Comparison of ENCODE assay signal across 9 cellular contexts in genomic region chr17:50059256-50059655, GRCh38. TPM values are rescaled to one million over a fixed set of nuclear protein-coding genes. Genes with fewer than 3 reads are reported as not detected.
DNase-seq lines count a peak whose midpoint lies in the region; ATAC-seq and TF ChIP-seq lines count a peak whose summit lies in the region.
"Had no signal": no experiment of that assay in that cellular context is flagged by ENCODE, and none has a peak within 500 bp of the region (broad histone marks: within the 10 kb centered on the region; RNA-seq: fewer than 3 reads in every experiment).

No MANE protein-coding gene starts in this region.

- peak; percentile 61 for DNase-seq in LHCN-M2 (ENCODE audit: low read depth)
- DNase-seq in body of pancreas: peak; percentile 46 to 86 (median 73)
- peak; percentile 87 for DNase-seq in islet precursor cell
- no peak for DNase-seq in smooth muscle cell (lab: John Stamatoyannopoulos, UW; ENCODE audit: unreplicated experiment)
- no peak for DNase-seq in naive thymus-derived CD4-positive, alpha-beta T cell
- DNase-seq in head of caudate nucleus: no peak
- DNase-seq in stimulated activated naive CD4-positive, alpha-beta T cell treated with Interleukin-2 at 50 U/mL for 16 hours (lab: John Stamatoyannopoulos, UW): no peak
- DNase-seq: NCI-H1694 had no signal

- H4K20me1 ChIP-seq in smooth muscle cell (ENCODE audit: low read depth): peaks cover 20% of the 10 kb centered on the region

- peaks cover 0 to 3% (median 0%) of the 10 kb centered on the region in 5 donors for H3K27me3 Mint-ChIP-seq in naive thymus-derived CD4-positive, alpha-beta T cell

- TF ChIP-seq POLR2A in body of pancreas (IDR thresholded peaks at IDR 0.05): peak in 1 of 3 donors; percentile 21

- H3K4me2 ChIP-seq in smooth muscle cell: peak overlapping the region; percentile 94

- peaks cover 33% of the 10 kb centered on the region for H3K79me2 ChIP-seq in smooth muscle cell (ENCODE audit: low read depth)

- intact Hi-C loops in body of pancreas (cut with DNase I) (no loop called here), head of caudate nucleus (cut with DNase I) (no loop called here)
- intact Hi-C loops in naive thymus-derived CD4-positive, alpha-beta T cell (cut with micrococcal nuclease): no loop called here

- H3K9me3 Mint-ChIP-seq in naive thymus-derived CD4-positive, alpha-beta T cell: peaks cover 0 to 1% (median 0%) of the 10 kb centered on the region in 11 donors

- no peak overlapping the region for H3K4me3 Mint-ChIP-seq in naive thymus-derived CD4-positive, alpha-beta T cell

- H3K36me3 ChIP-seq in body of pancreas (replicated peaks in 1 of 2; ENCODE audit: insufficient read depth in 1 of 2, low read depth in 2 of 2) (no peaks in the 10 kb centered on the region), smooth muscle cell (ENCODE audit: low read depth) (no peaks in the 10 kb centered on the region)
- no peaks in the 10 kb centered on the region for H3K36me3 ChIP-seq in naive thymus-derived CD4-positive, alpha-beta T cell (ENCODE audit: control insufficient read depth in 2 of 3, insufficient read depth in 3 of 3, low read length in 3 of 3)

- CTCF ChIA-PET in naive thymus-derived CD4-positive, alpha-beta T cell (lab: Charles Lee): no interaction called here

- peak overlapping the region; percentile 41 for H3K9ac ChIP-seq in smooth muscle cell (ENCODE audit: low read depth)

- H3K27me3 ChIP-seq in body of pancreas (no peaks in the 10 kb centered on the region), smooth muscle cell (ENCODE audit: low read depth) (no peaks in the 10 kb centered on the region)
- no peaks in the 10 kb centered on the region for H3K27me3 ChIP-seq in naive thymus-derived CD4-positive, alpha-beta T cell (ENCODE audit: control insufficient read depth in 2 of 2, insufficient read depth in 2 of 2, low read length in 2 of 2)

- POLR2A ChIA-PET in naive thymus-derived CD4-positive, alpha-beta T cell (lab: Charles Lee): no interaction called here

- H3K4me1 ChIP-seq in body of pancreas (peaks cover 85% of the 10 kb centered on the region), smooth muscle cell (ENCODE audit: low read depth) (peaks cover 20% of the 10 kb centered on the region)
- peaks cover 0 to 7% of the 10 kb centered on the region in 2 donors for H3K4me1 ChIP-seq in naive thymus-derived CD4-positive, alpha-beta T cell (ENCODE audit: control insufficient read depth in 2 of 2, insufficient read depth in 2 of 2, low read length in 2 of 2)

- H3F3A ChIP-seq in smooth muscle cell (ENCODE audit: low read depth): peaks cover 21% of the 10 kb centered on the region

- TF ChIP-seq CTCF in body of pancreas (IDR thresholded peaks at IDR 0.05) (no peak), smooth muscle cell (IDR thresholded peaks at IDR 0.05; ENCODE audit: borderline replicate concordance, insufficient read depth, poor library complexity, severe bottlenecking) (no peak)

- no peak overlapping the region for H3K27ac Mint-ChIP-seq in naive thymus-derived CD4-positive, alpha-beta T cell

- ATAC-seq in body of pancreas (no peak), HG02885 (IDR thresholded peaks at IDR 0.05; ENCODE audit: poor library complexity, unreplicated experiment) (no peak)
- ATAC-seq in naive thymus-derived CD4-positive, alpha-beta T cell: no peak

- 25 to 40% methylated on average over 4 of the region's 4 CpGs for WGBS in body of pancreas, 2 donors
- WGBS in smooth muscle cell (ENCODE audit: low lambda C conversion rate): 58% methylated on average over 4 of the region's 4 CpGs

- H3K4me3 ChIP-seq in body of pancreas: no peak overlapping the region
- no peak overlapping the region for H3K4me3 ChIP-seq in smooth muscle cell
- no peak overlapping the region for H3K4me3 ChIP-seq in naive thymus-derived CD4-positive, alpha-beta T cell (ENCODE audit: low read length)

- H3K4me1 Mint-ChIP-seq in naive thymus-derived CD4-positive, alpha-beta T cell: peaks cover 15 to 26% (median 20%) of the 10 kb centered on the region in 7 donors

- H3K27ac ChIP-seq in body of pancreas (peak overlapping the region; percentile 55 to 89 (median 74)), smooth muscle cell (ENCODE audit: low read depth) (peak overlapping the region; percentile 86)
- no peak overlapping the region for H3K27ac ChIP-seq in naive thymus-derived CD4-positive, alpha-beta T cell (ENCODE audit: low read depth, low read length)

- H3K9me3 ChIP-seq in body of pancreas (no peaks in the 10 kb centered on the region), smooth muscle cell (replicated peaks; ENCODE audit: low read depth) (no peaks in the 10 kb centered on the region)
- H3K9me3 ChIP-seq in naive thymus-derived CD4-positive, alpha-beta T cell (ENCODE audit: control insufficient read depth in 2 of 3, low read length in 3 of 3): no peaks in the 10 kb centered on the region

- no peak overlapping the region for H2AFZ ChIP-seq in smooth muscle cell (ENCODE audit: low read depth)

- no peaks in the 10 kb centered on the region for H3K36me3 Mint-ChIP-seq in naive thymus-derived CD4-positive, alpha-beta T cell

RNA-seq across cellular contexts. Expression of gene ITGA3, which starts 3.3 kb away (rescaled TPM):
- total RNA-seq in LHCN-M2 (2014; rRNA removed) (382 and 426 TPM in 2 replicates), body of pancreas (10 to 100 TPM; 31.0 to 36.3 TPM), smooth muscle cell (44.7 and 77.9 TPM in 2 replicates)
- 567 TPM for polyA plus RNA-seq in LHCN-M2 (2012)
- polyA plus RNA-seq in smooth muscle cell: 30.0 and 70.4 TPM in 2 replicates
- 10 to 100 TPM in 2 of 5 experiments, 1 to 10 TPM in 3; 4.0 to 14.6 (median 8.6) TPM for total RNA-seq in naive thymus-derived CD4-positive, alpha-beta T cell
- 1 to 10 TPM; 1.4 to 2.4 TPM for polyA plus RNA-seq in naive thymus-derived CD4-positive, alpha-beta T cell

RNA-seq across cellular contexts. Expression of gene PDK2, which starts 35.9 kb away (rescaled TPM):
- total RNA-seq in LHCN-M2 (2014; rRNA removed) (22.3 and 22.5 TPM in 2 replicates), body of pancreas (100 to 1,000 TPM in 1 of 2 donors, 10 to 100 TPM in 1; 27.0 to 119 TPM), smooth muscle cell (21.7 and 28.2 TPM in 2 replicates)
- 29.7 TPM for polyA plus RNA-seq in LHCN-M2 (2012)
- 34.3 and 36.5 TPM in 2 replicates for polyA plus RNA-seq in smooth muscle cell
- 10 to 100 TPM; 16.7 to 48.3 (median 22.5) TPM for total RNA-seq in naive thymus-derived CD4-positive, alpha-beta T cell
- 10 to 100 TPM; 37.2 to 50.4 TPM for polyA plus RNA-seq in naive thymus-derived CD4-positive, alpha-beta T cell

Comparison
In these comparisons a context has a peak if more than half of its experiments do, and no peak if none do; other contexts are left out.
1. DNase-seq: peak in LHCN-M2 (single experiment), body of pancreas (4 of 4) and islet precursor cell (single experiment); none in smooth muscle cell (single experiment), naive thymus-derived CD4-positive, alpha-beta T cell (0 of 9), head of caudate nucleus (0 of 42) and stimulated activated naive CD4-positive, alpha-beta T cell treated with Interleukin-2 at 50 U/mL for 16 hours (single experiment).